In the genomic region with DNA sequence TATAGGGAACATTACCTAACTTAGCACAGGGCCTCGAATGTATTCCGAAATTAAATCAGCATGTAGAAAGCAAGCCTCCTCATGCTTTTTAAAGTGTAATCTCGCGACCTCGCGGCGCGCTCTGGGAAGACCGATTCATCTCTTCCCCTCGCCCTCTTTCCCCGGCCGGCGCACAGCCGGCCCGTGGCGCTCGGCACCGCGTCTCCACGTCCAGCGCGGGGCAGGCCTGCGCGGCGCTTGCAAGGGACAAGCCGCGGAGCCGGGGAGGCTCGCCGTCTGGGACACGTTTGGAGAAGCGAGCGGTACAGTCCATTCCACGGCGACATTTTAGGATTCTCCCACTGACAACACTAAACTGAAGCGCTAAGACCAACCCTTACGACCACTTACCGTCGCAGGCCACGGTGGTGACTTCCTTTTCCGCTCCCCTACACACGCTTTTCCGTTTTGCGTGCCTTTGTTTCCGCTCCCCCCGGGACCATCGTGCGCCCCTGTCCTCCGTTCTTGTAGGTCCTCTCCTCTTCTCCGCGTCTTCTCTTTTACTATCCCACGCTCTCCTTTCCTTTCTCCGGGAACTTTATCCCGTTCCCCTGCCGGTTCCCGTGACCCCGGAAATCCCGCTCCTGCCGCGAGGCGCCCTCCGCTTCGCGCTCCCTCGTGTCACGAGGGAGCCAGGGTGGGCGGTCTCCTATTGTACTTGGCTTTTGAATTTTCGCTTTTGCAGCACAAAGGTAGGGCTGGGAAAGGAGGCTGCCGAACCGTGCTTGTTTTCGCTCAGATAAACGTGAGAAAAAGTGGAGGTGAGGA, we compare ENCODE assay signal across 7 cellular contexts. TPM values are rescaled to one million over a fixed set of nuclear protein-coding genes. Genes with fewer than 3 reads are reported as not detected.
DNase-seq lines count a peak whose midpoint lies in the region; ATAC-seq, FAIRE-seq and TF ChIP-seq lines count a peak whose summit lies in the region.

A gene with protein sequence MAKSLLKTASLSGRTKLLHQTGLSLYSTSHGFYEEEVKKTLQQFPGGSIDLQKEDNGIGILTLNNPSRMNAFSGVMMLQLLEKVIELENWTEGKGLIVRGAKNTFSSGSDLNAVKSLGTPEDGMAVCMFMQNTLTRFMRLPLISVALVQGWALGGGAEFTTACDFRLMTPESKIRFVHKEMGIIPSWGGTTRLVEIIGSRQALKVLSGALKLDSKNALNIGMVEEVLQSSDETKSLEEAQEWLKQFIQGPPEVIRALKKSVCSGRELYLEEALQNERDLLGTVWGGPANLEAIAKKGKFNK (minus strand): TSS at position 664 of the 807 bp plus-strand sequence. CDS start 12,581 bp downstream, outside the sequence.

- FAIRE-seq in K562 (lab: Jason Lieb, UNC), result peak; percentile 75

- in situ Hi-C loops in K562 (cut with MboI), result no loop called here

- peaks cover 3 to 14% of the 10 kb centered on the region in 2 experiments; a peak in 3 of 5 replicates for H3K4me1 ChIP-seq in K562 (replicated peaks in 1 of 2; ENCODE audit: control insufficient read depth in 2 of 2, insufficient read depth in 2 of 2, low read length in 2 of 2)
- peaks cover 9% of the 10 kb centered on the region for H3K4me1 ChIP-seq in iPS-18a (ENCODE audit: control insufficient read depth, low read depth, low read length)
- H3K4me1 ChIP-seq in skeletal muscle satellite cell (ENCODE audit: control insufficient read depth, insufficient read depth, low read length), result peaks cover 23% of the 10 kb centered on the region

- intact Hi-C loops in K562 (cut with micrococcal nuclease), result loop anchor here (2.0 to 10.0 kb wide), 3 partner anchors 40 to 1358 kb away; a partner anchor contains a TSS

- ATAC-seq in GM18511 (IDR thresholded peaks at IDR 0.05; ENCODE audit: unreplicated experiment), result peak; percentile 72
- peak; percentile 65 for ATAC-seq in HG02970 (IDR thresholded peaks at IDR 0.05; ENCODE audit: low FRiP score, unreplicated experiment)
- peak; percentile 86 for ATAC-seq in K562

- no peaks in the 10 kb centered on the region for H3K9me1 ChIP-seq in K562 (ENCODE audit: control insufficient read depth, insufficient read depth, low read length)

- peaks cover 91% of the 10 kb centered on the region for H3K79me2 ChIP-seq in K562 (ENCODE audit: control insufficient read depth, insufficient read depth, low read length)

- peak within 1 kb of the TSS; percentile 96 for H2AFZ ChIP-seq in K562 (ENCODE audit: low read depth, low read length)

- TF ChIP-seq POLR2A in K562 (conservative IDR thresholded peaks at IDR 0.05), result peak; percentile 92

- peak within 1 kb of the TSS; percentile 97 for H3K4me2 ChIP-seq in K562 (ENCODE audit: insufficient read depth, low read length)
- H3K4me2 ChIP-seq in skeletal muscle satellite cell (ENCODE audit: low read length), result peak within 1 kb of the TSS; percentile 89

- CTCF ChIA-PET in K562 (lab: Yijun Ruan, JAX; ENCODE audit: low intra/inter-chr PET ratio), result no interaction called here

- H3K9me3 ChIP-seq in K562 (replicated peaks; ENCODE audit: control insufficient read depth, insufficient read depth, low read depth, low read length), result no peaks in the 10 kb centered on the region; the same call in 1 of the 2 replicates
- no peaks in the 10 kb centered on the region for H3K9me3 ChIP-seq in iPS-18a (ENCODE audit: control insufficient read depth, low read depth, low read length)
- no peaks in the 10 kb centered on the region for H3K9me3 ChIP-seq in skeletal muscle satellite cell (replicated peaks; ENCODE audit: low read length)

- H3K27ac ChIP-seq in K562 (ENCODE audit: extremely low read depth, low read depth, low read length), result peak within 1 kb of the TSS; percentile 91
- H3K27ac ChIP-seq in iPS-18a (ENCODE audit: low read length), result peak within 1 kb of the TSS; percentile 12

- TF ChIP-seq EP300 in K562 (IDR thresholded peaks at IDR 0.05; ENCODE audit: low read length), result no peak; the same call in 1 of the 2 replicates

- H3K36me3 ChIP-seq in K562 (ENCODE audit: control insufficient read depth, insufficient read depth, low read length) (peaks cover 23% of the 10 kb centered on the region; the same call in 2 of the 3 replicates), iPS-18a (ENCODE audit: control insufficient read depth, low read depth, low read length) (no peaks in the 10 kb centered on the region), skeletal muscle satellite cell (ENCODE audit: insufficient read depth, low read length) (no peaks in the 10 kb centered on the region)

- no peaks in the 10 kb centered on the region for H4K20me1 ChIP-seq in K562 (replicated peaks; ENCODE audit: control insufficient read depth, insufficient read depth, low read length)

- H3K4me3 ChIP-seq in K562 (peak within 1 kb of the TSS; percentile 77), iPS-18a (ENCODE audit: low read length) (peak within 1 kb of the TSS; percentile 72), skeletal muscle satellite cell (ENCODE audit: low read length) (peak within 1 kb of the TSS; percentile 81)

- H3K9ac ChIP-seq in K562 (ENCODE audit: insufficient read depth in 1 of 2, low read depth in 2 of 2, low read length in 2 of 2), result peak within 1 kb of the TSS; percentile 98
- peak within 1 kb of the TSS; percentile 75 for H3K9ac ChIP-seq in iPS-18a (ENCODE audit: low read length)
- peak within 1 kb of the TSS; percentile 94 for H3K9ac ChIP-seq in skeletal muscle satellite cell (ENCODE audit: low read depth, low read length)

- no TSS peak for BruUV-seq in K562 (replicated peaks; lab: Mats Ljungman, UMichigan)

- H3K27me3 ChIP-seq in K562 (ENCODE audit: control insufficient read depth in 2 of 2, insufficient read depth in 2 of 2, low read length in 2 of 2), result no peaks in the 10 kb centered on the region
- peaks cover 4% of the 10 kb centered on the region for H3K27me3 ChIP-seq in iPS-18a (ENCODE audit: control insufficient read depth, insufficient read depth, low read length)
- no peaks in the 10 kb centered on the region for H3K27me3 ChIP-seq in skeletal muscle satellite cell (ENCODE audit: control insufficient read depth, insufficient read depth, low read length)

- POLR2A ChIA-PET in K562 (lab: Yijun Ruan, JAX), result interaction anchor here (0.9 to 1.6 kb wide), 4 partner anchors 9 to 76 kb away, joined by 3 to 11 read pairs (median 4); a partner anchor contains a TSS

- no peak for TF ChIP-seq RAD21 in K562 (CRISPR knock-in tag; conservative IDR thresholded peaks at IDR 0.05 in 1 of 2, IDR thresholded peaks at IDR 0.05 in 1 of 2)

- DNase-seq in NCI-H1930 (lab: John Stamatoyannopoulos, UW) (peak; percentile 57 to 60), T1000 (lab: John Stamatoyannopoulos, UW) (peak; percentile 31), K562 (ENCODE audit: extremely low read depth in 1 of 4, low spot score in 3 of 4) (peak; percentile 58 to 88 (median 68))

- 0 out of 6 replicates have a peak, but pooled peaks of 1 of the 3 experiments have one; percentile 10 for TF ChIP-seq CTCF in K562 (IDR thresholded peaks at IDR 0.05 in 2 of 3, conservative IDR thresholded peaks at IDR 0.05 in 1 of 3; ENCODE audit: insufficient read depth in 2 of 3, low read depth in 1 of 3, low read length in 3 of 3)

- WGBS in K562 (ENCODE audit: insufficient coverage, low coverage, missing lambda C conversion rate), result under 1% methylated on average over 62 of the region's 72 CpGs

TF ChIP-seq in K562, 482 proteins besides CTCF, POLR2A, EP300 and RAD21 (continues in another document):
- TF ChIP-seq ZNF561 (CRISPR knock-in tag; conservative IDR thresholded peaks at IDR 0.05) (no peak), ZNF140 (CRISPR knock-in tag; IDR thresholded peaks at IDR 0.05) (no peak), SLC30A9 (CRISPR knock-in tag; IDR thresholded peaks at IDR 0.05) (no peak), NFE2 (IDR thresholded peaks at IDR 0.05; ENCODE audit: low read depth) (no peak), RBBP5 (IDR thresholded peaks at IDR 0.05; ENCODE audit: borderline replicate concordance, insufficient read depth, low read length, poor library complexity, severe bottlenecking) (peak; percentile 98)
- TF ChIP-seq, protein P1, sequence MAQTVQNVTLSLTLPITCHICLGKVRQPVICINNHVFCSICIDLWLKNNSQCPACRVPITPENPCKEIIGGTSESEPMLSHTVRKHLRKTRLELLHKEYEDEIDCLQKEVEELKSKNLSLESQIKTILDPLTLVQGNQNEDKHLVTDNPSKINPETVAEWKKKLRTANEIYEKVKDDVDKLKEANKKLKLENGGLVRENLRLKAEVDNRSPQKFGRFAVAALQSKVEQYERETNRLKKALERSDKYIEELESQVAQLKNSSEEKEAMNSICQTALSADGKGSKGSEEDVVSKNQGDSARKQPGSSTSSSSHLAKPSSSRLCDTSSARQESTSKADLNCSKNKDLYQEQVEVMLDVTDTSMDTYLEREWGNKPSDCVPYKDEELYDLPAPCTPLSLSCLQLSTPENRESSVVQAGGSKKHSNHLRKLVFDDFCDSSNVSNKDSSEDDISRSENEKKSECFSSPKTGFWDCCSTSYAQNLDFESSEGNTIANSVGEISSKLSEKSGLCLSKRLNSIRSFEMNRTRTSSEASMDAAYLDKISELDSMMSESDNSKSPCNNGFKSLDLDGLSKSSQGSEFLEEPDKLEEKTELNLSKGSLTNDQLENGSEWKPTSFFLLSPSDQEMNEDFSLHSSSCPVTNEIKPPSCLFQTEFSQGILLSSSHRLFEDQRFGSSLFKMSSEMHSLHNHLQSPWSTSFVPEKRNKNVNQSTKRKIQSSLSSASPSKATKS (CRISPR knock-in tag; IDR thresholded peaks at IDR 0.05), result no peak

RNA-seq across cellular contexts. Expression of the gene that starts here (rescaled TPM):
- total RNA-seq in K562 (2011; cell fraction: chromatin; rRNA removed; ENCODE audit: low replicate concordance), result 34.7 and 94.5 TPM in 2 replicates
- 17.8 and 23.6 TPM in 2 replicates for total RNA-seq in K562 (2011; cell fraction: nucleolus; rRNA removed)
- 38.3 and 94.7 TPM in 2 replicates for total RNA-seq in K562 (2011; cell fraction: nucleoplasm; rRNA removed)
- total RNA-seq in K562 (2014; rRNA removed) (45.9 and 58.0 TPM in 2 replicates), K562 (2014; rRNA removed; fragmentation: Illumina TruSeq; extraction: Trizol) (99.3 and 119 TPM in 2 replicates), K562 (2015; rRNA removed; fragmentation: Illumina TruSeq; extraction: Trizol) (70.4 and 78.6 TPM in 2 replicates), K562 (2021) (57.5 and 58.4 TPM in 2 replicates)
- polyA plus RNA-seq in K562 (2011; rRNA removed) (48.7 and 73.1 TPM in 2 replicates), K562 (2014; fragmentation: Illumina TruSeq; extraction: Trizol) (88.4 and 105 TPM in 2 replicates), K562 (2014; fragmentation: Nextera tagmentation; extraction: Ambion mirVana) (100 to 1,000 TPM in 1 of 2 experiments, 10 to 100 TPM in 1; 96.5 to 103 TPM), K562 (2014; rRNA removed) (64.6 and 75.5 TPM in 2 replicates)
- polyA plus RNA-seq in K562 (2011; cell fraction: cytosol; rRNA removed), result 7.9 and 20.1 TPM in 2 replicates
- polyA plus RNA-seq in K562 (2011; cell fraction: nucleus; rRNA removed), result 13.2 and 20.4 TPM in 2 replicates
- polyA plus RNA-seq in K562 (2012), result 46.1 and 76.1 TPM in 2 replicates
- 67.4 and 81.7 TPM in 2 replicates for polyA minus RNA-seq in K562 (2011; rRNA and poly(A)+ RNA removed)
- 17.4 and 23.8 TPM in 2 replicates for polyA minus RNA-seq in K562 (2011; cell fraction: cytosol; rRNA and poly(A)+ RNA removed)
- 28.5 and 45.2 TPM in 2 replicates for polyA minus RNA-seq in K562 (2011; cell fraction: nucleus; rRNA and poly(A)+ RNA removed)
- total RNA-seq in skeletal muscle satellite cell (2012; rRNA removed), result 56.4 and 79.1 TPM in 2 replicates

Comparison
In these comparisons a context has a peak if more than half of its experiments do, and no peak if none do; other contexts are left out.
1. Peak in every context shown above with its lines: DNase-seq, ATAC-seq, H3K4me3 ChIP-seq and H3K27ac ChIP-seq.